ENCODE assay signal across 9 cellular contexts in the genomic region with DNA sequence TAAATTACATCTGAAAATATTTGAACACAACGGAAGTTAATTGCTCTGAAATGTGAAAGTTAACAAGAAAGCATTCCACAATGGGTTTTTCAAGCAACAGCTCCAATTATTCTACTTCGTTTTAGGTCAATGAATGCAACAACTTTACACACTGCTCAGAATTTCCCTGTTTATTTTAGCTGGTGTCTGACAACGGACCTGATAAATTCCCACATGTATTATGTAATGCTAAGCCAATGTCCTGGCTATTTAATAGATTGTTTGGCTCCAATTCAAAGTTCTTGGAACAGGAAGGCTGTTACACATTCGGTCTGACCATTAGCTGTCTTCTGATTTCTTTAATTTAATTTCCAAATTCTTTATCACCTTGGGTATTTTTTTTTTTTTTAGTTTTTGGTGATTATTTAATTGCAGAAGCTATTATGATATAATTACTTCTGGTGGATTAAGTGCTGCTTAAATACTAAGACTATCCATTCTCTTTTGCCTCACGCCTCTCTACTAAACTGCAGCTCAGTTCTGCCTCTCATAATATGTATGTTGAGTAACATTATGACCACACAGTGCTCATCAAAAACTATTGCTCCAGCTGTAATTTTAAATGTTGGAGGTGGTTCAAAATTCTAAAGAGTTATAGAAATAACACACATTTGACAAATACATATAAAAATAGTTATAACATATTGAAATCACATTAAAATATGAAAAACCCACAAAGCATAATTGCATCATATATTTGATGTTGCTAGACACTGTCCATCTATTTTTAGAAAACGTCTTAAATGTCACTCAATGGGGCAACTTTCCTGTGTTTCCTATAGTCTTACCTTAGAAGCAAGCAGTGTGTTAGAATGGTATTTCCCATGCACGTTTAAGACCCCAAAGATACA.
A peak's percentile ranks its signal among the peaks of the same experiment; 100 is the strongest.
DNase-seq lines count a peak whose midpoint lies in the region; ATAC-seq, FAIRE-seq and TF ChIP-seq lines count a peak whose summit lies in the region.
"Had no signal": no experiment of that assay in that cellular context is flagged by ENCODE, and none has a peak within 500 bp of the region (broad histone marks: within the 10 kb centered on the region; RNA-seq: fewer than 3 reads in every experiment).

No MANE protein-coding gene starts in this region.

- H3K4me3 ChIP-seq in astrocyte of the spinal cord (ENCODE audit: low read depth, low read length) = no peak overlapping the region

- ATAC-seq in HG03432 (IDR thresholded peaks at IDR 0.05; ENCODE audit: unreplicated experiment) (no peak), HG03378 (IDR thresholded peaks at IDR 0.05; ENCODE audit: unreplicated experiment) (no peak)
- no peak for ATAC-seq in stimulated activated naive CD8-positive, alpha-beta T cell treated with anti-CD3 and anti-CD28 coated beads, Interleukin-15, amount 100 ng/mL, for 72 hours

- no peak overlapping the region for H3K27ac Mint-ChIP-seq in stimulated activated naive CD8-positive, alpha-beta T cell treated with anti-CD3 and anti-CD28 coated beads, Interleukin-15, amount 100 ng/mL, for 72 hours

- peaks cover 8% of the 10 kb centered on the region for H3K27me3 Mint-ChIP-seq in stimulated activated naive CD8-positive, alpha-beta T cell treated with anti-CD3 and anti-CD28 coated beads, Interleukin-15, amount 100 ng/mL, for 72 hours

- FAIRE-seq in urothelium cell line (lab: Jason Lieb, UNC) = no peak

- in situ Hi-C loops in astrocyte of the spinal cord (cut with HindIII; ENCODE audit: low sequenced_read_pairs) = no loop called here

- no peak for TF ChIP-seq CTCF in astrocyte of the spinal cord (IDR thresholded peaks at IDR 0.05; ENCODE audit: low read depth, low read length)

- H3K4me3 Mint-ChIP-seq in stimulated activated naive CD8-positive, alpha-beta T cell treated with anti-CD3 and anti-CD28 coated beads, Interleukin-15, amount 100 ng/mL, for 72 hours = no peak overlapping the region

- H3K9me3 Mint-ChIP-seq in stimulated activated naive CD8-positive, alpha-beta T cell treated with anti-CD3 and anti-CD28 coated beads, Interleukin-15, amount 100 ng/mL, for 72 hours = no peaks in the 10 kb centered on the region

- H3K4me1 Mint-ChIP-seq in stimulated activated naive CD8-positive, alpha-beta T cell treated with anti-CD3 and anti-CD28 coated beads, Interleukin-15, amount 100 ng/mL, for 72 hours = peaks cover 52% of the 10 kb centered on the region

- DNase-seq in SIG-M5 treated with dmso at 0.1 percent for 504 hours (lab: John Stamatoyannopoulos, UW; ENCODE audit: unreplicated experiment) (peak; percentile 41), SIG-M5 (lab: John Stamatoyannopoulos, UW) (no peak), astrocyte of the spinal cord (ENCODE audit: low read depth, low spot score) (peak; percentile 74), left kidney (ENCODE audit: low read depth, low spot score) (peak; percentile 23), urothelium cell line (ENCODE audit: low spot score) (peak; percentile 7)
- DNase-seq in stimulated activated naive CD8-positive, alpha-beta T cell treated with anti-CD3 and anti-CD28 coated beads, Interleukin-15, amount 100 ng/mL, for 72 hours = no peak
- DNase-seq: activated CD4-positive, alpha-beta T cell treated with anti-CD3 and anti-CD28 coated beads, Interleukin-2, amount 50 U/mL, for 1 hour had no signal

Comparison
In these comparisons a context has a peak if more than half of its experiments do, and no peak if none do; other contexts are left out.
1. DNase-seq: peak in SIG-M5 treated with dmso at 0.1 percent for 504 hours (single experiment), astrocyte of the spinal cord (single experiment), left kidney (single experiment) and urothelium cell line (single experiment); none in SIG-M5 (single experiment) and stimulated activated naive CD8-positive, alpha-beta T cell treated with anti-CD3 and anti-CD28 coated beads, Interleukin-15, amount 100 ng/mL, for 72 hours (0 of 2).